ENCODE assay signal across 8 cellular contexts in genomic region chr19:42074513-42075363, GRCh38. TPM values are rescaled to one million over a fixed set of nuclear protein-coding genes. Genes with fewer than 3 reads are reported as not detected.
DNase-seq lines count a peak whose midpoint lies in the region; ATAC-seq, FAIRE-seq and TF ChIP-seq lines count a peak whose summit lies in the region.

No MANE protein-coding gene starts in this region.

- peaks cover 18% of the 10 kb centered on the region for H3K4me1 ChIP-seq in OCI-LY3 (ENCODE audit: low read length)
- peaks cover 4% of the 10 kb centered on the region for H3K4me1 ChIP-seq in mesendoderm (ENCODE audit: control insufficient read depth, low read depth, low read length)
- peaks cover 0 to 7% of the 10 kb centered on the region in 2 donors for H3K4me1 ChIP-seq in uterus

- peak overlapping the region; percentile 86 for H3K4me3 ChIP-seq in GM08714 (ENCODE audit: low read length)
- H3K4me3 ChIP-seq in OCI-LY3 (ENCODE audit: low read length): peak overlapping the region; percentile 86
- peak overlapping the region; percentile 88 for H3K4me3 ChIP-seq in bronchial epithelial cell (ENCODE audit: low read depth, low read length)
- H3K4me3 ChIP-seq in mesendoderm (ENCODE audit: low read length): peak overlapping the region; percentile 79
- H3K4me3 ChIP-seq in uterus: peak overlapping the region; percentile 52 to 74

- peak overlapping the region; percentile 52 for H3K18ac ChIP-seq in mesendoderm (ENCODE audit: low read length)

- H2BK15ac ChIP-seq in mesendoderm (replicated peaks; ENCODE audit: low read depth): no peak overlapping the region

- H3K79me2 ChIP-seq in OCI-LY3 (ENCODE audit: low read length) (peaks cover 49% of the 10 kb centered on the region), mesendoderm (ENCODE audit: control insufficient read depth, insufficient read depth, low read length) (peaks cover 35% of the 10 kb centered on the region)

- H3K27me3 ChIP-seq in OCI-LY3 (ENCODE audit: low read depth, low read length): no peaks in the 10 kb centered on the region
- H3K27me3 ChIP-seq in bronchial epithelial cell (ENCODE audit: control insufficient read depth, insufficient read depth, low read length): no peaks in the 10 kb centered on the region
- H3K27me3 ChIP-seq in mesendoderm (ENCODE audit: insufficient read depth, low read length, poor library complexity): no peaks in the 10 kb centered on the region
- no peaks in the 10 kb centered on the region for H3K27me3 ChIP-seq in uterus

- H4K8ac ChIP-seq in mesendoderm (ENCODE audit: low read depth, low read length): peak overlapping the region; percentile 95

- ATAC-seq in HG03565 (IDR thresholded peaks at IDR 0.05; ENCODE audit: unreplicated experiment) (no peak), HG03196 (IDR thresholded peaks at IDR 0.05; ENCODE audit: unreplicated experiment) (no peak), HG02798 (IDR thresholded peaks at IDR 0.05; ENCODE audit: poor library complexity, unreplicated experiment) (no peak)

- intact Hi-C loops in uterus (cut with DNase I; ENCODE audit: low total_unique reads): no loop called here

- H3K9me3 ChIP-seq in OCI-LY3 (ENCODE audit: insufficient read depth, low read length): no peaks in the 10 kb centered on the region
- no peaks in the 10 kb centered on the region for H3K9me3 ChIP-seq in uterus

- peak overlapping the region; percentile 2 for H2BK120ac ChIP-seq in mesendoderm (ENCODE audit: low read depth, low read length)

- H3K23ac ChIP-seq in mesendoderm (ENCODE audit: low read length): peak overlapping the region; percentile 99

- H3K9ac ChIP-seq in OCI-LY3 (ENCODE audit: low read length) (peak overlapping the region; percentile 98), mesendoderm (ENCODE audit: low read length) (peak overlapping the region; percentile 100)

- peak overlapping the region; percentile 99 for H3K56ac ChIP-seq in mesendoderm (ENCODE audit: low read length)

- no peak for DNase-seq in bronchial epithelial cell (ENCODE audit: low read depth)
- no peak for DNase-seq in mesendoderm
- DNase-seq in uterus: peak in 1 of 2 donors; percentile 30

- H3K79me1 ChIP-seq in mesendoderm (ENCODE audit: low read length): peaks cover 14% of the 10 kb centered on the region

- H4K5ac ChIP-seq in mesendoderm (ENCODE audit: low read length): peak overlapping the region; percentile 100

- FAIRE-seq in bronchial epithelial cell (lab: Jason Lieb, UNC): no peak

- no peak for TF ChIP-seq POLR2A in uterus (IDR thresholded peaks at IDR 0.05)

- H3K27ac ChIP-seq in OCI-LY3 (ENCODE audit: low read length) (peak overlapping the region; percentile 77), mesendoderm (ENCODE audit: low read depth, low read length) (no peak overlapping the region), uterus (peak overlapping the region; percentile 93 to 97)

- H3K36me3 ChIP-seq in OCI-LY3 (replicated peaks; ENCODE audit: low read depth, low read length) (peaks cover 13% of the 10 kb centered on the region), bronchial epithelial cell (ENCODE audit: control insufficient read depth, insufficient read depth, low read length) (peaks cover 12% of the 10 kb centered on the region), mesendoderm (ENCODE audit: control insufficient read depth, insufficient read depth, low read length) (peaks cover 7% of the 10 kb centered on the region), uterus (no peaks in the 10 kb centered on the region)

- no peak overlapping the region for H2AFZ ChIP-seq in OCI-LY3 (ENCODE audit: low read depth, low read length)

- H4K20me1 ChIP-seq in OCI-LY3 (ENCODE audit: insufficient read depth, low read length): peaks cover 26% of the 10 kb centered on the region

- peak overlapping the region; percentile 97 for H2AK5ac ChIP-seq in mesendoderm (ENCODE audit: low read length)

- peak overlapping the region; percentile 89 for H3K4ac ChIP-seq in mesendoderm (ENCODE audit: low read depth, low read length)

- no CpG with 5 or more reads among the region's 27 CpGs for WGBS in mesendoderm (ENCODE audit: extremely low coverage, insufficient coverage, low lambda C conversion rate)

- TF ChIP-seq CTCF in OCI-LY3 (IDR thresholded peaks at IDR 0.05; ENCODE audit: low read depth, low read length) (no peak), bronchial epithelial cell (IDR thresholded peaks at IDR 0.05; ENCODE audit: insufficient read depth, low read length, severe bottlenecking) (no peak), uterus (IDR thresholded peaks at IDR 0.05) (no peak)

- H3K4me2 ChIP-seq in OCI-LY3 (ENCODE audit: low read length) (peak overlapping the region; percentile 84), mesendoderm (ENCODE audit: low read length) (peak overlapping the region; percentile 99)

- H2BK5ac ChIP-seq in mesendoderm (ENCODE audit: low read length): peak overlapping the region; percentile 94

RNA-seq across cellular contexts. Expression of gene ZNF574, which starts 1.2 kb away (rescaled TPM):
- 7.1 and 7.4 TPM in 2 replicates for total RNA-seq in bronchial epithelial cell
- 14.4 TPM for polyA plus RNA-seq in mesendoderm (2013, experiment 1 of 2)
- polyA plus RNA-seq in mesendoderm (2013, experiment 2 of 2): 14.1 TPM
- total RNA-seq in uterus: 10 to 100 TPM in 3 of 4 donors, 1 to 10 TPM in 1; 5.6 to 19.9 (median 14.1) TPM

RNA-seq across cellular contexts. Expression of gene GRIK5, which starts 4.7 kb away (rescaled TPM):
- total RNA-seq in bronchial epithelial cell (under 0.01 TPM in 2 replicates), uterus (10 to 100 TPM in 1 of 4 donors, 1 to 10 TPM in 2, not detected in 1; 5.6 to 17.8 (median 7.0) TPM)
- 13.3 TPM for polyA plus RNA-seq in mesendoderm (2013, experiment 1 of 2)
- polyA plus RNA-seq in mesendoderm (2013, experiment 2 of 2): 12.9 TPM

RNA-seq across cellular contexts. Expression of gene POU2F2, which starts 57.5 kb away (rescaled TPM):
- total RNA-seq in bronchial epithelial cell (0.26 and 0.53 TPM in 2 replicates), uterus (1 to 10 TPM in 1 of 4 donors, under 1 TPM in 2, not detected in 1; 0.55 to 3.2 (median 0.77) TPM)
- 4.6 TPM for polyA plus RNA-seq in mesendoderm (2013, experiment 1 of 2)
- polyA plus RNA-seq in mesendoderm (2013, experiment 2 of 2): 5.5 TPM
